23 cellular contexts compared by ENCODE assay signal in genomic region chr4:147039991-147040575, GRCh38.
"Had no signal": no experiment of that assay in that cellular context is flagged by ENCODE, and none has a peak within 500 bp of the region (broad histone marks: within the 10 kb centered on the region; RNA-seq: fewer than 3 reads in every experiment).

No MANE protein-coding gene starts in this region.

- H3K27me3 ChIP-seq: left lung had no signal

- H3K9me3 ChIP-seq: left lung, lower lobe of right lung, mucosa of descending colon, thoracic aorta had no signal

- DNase-seq: activated CD4-positive, alpha-beta memory T cell treated with anti-CD3 and anti-CD28 coated beads for 36 hours; activated CD4-positive, alpha-beta T cell treated with anti-CD3 and anti-CD28 coated beads, Interleukin-2, amount 10 ng/mL, durations not matched to agents 24 days and 14 days; activated CD8-positive, alpha-beta memory T cell treated with anti-CD3 and anti-CD28 coated beads, Interleukin-2, amount 50 U/mL, for 4 hours; activated effector memory CD4-positive, alpha-beta T cell treated with anti-CD3 and anti-CD28 coated beads, Interleukin-2, amount 50 U/mL, for 16 hours; activated naive CD4-positive, alpha-beta T cell treated with anti-CD3 and anti-CD28 coated beads, Interleukin-2, amount 50 U/mL, for 16 hours; activated T-cell treated with anti-CD3 and anti-CD28 coated beads, Interleukin-2, amount 50 U/mL, for 1 hour; amygdala; endodermal cell; foreskin fibroblast; lower lobe of right lung; mesenchymal stem cell; mucosa of descending colon; naive B cell; occipital lobe; right cardiac atrium; stimulated activated CD4-positive, alpha-beta T cell treated with anti-CD3 and anti-CD28 coated beads, Interleukin-4, amount 100 ng/mL, for 1 hour; T-helper 9 cell; trophoblast cell had no signal

- H3K4me3 ChIP-seq: left lung, lower lobe of right lung, mucosa of descending colon, thoracic aorta had no signal

- H3K4me1 ChIP-seq: left lung, lower lobe of right lung had no signal

- ATAC-seq: activated CD4-positive, CD25-positive, alpha-beta regulatory T cell treated with anti-CD3 and anti-CD28 coated beads, Interleukin-2, amount 50 U/mL, for 24 hours; esophagus mucosa; left lung; lower lobe of right lung; mucosa of descending colon; right cardiac atrium had no signal

- H3K27ac ChIP-seq: left lung, lower lobe of right lung, thoracic aorta, VCaP had no signal

- H3K36me3 ChIP-seq: left lung, lower lobe of right lung, thoracic aorta had no signal
